In genomic region chr1:219308367-219308766, GRCh38 we compare ENCODE assay signal across 11 cellular contexts.
"Had no signal": no experiment of that assay in that cellular context is flagged by ENCODE, and none has a peak within 500 bp of the region (broad histone marks: within the 10 kb centered on the region; RNA-seq: fewer than 3 reads in every experiment).

No MANE protein-coding gene starts in this region.

- H3K9ac ChIP-seq: GM23248 had no signal

- DNase-seq: GM23248, GOT3, H7, H9, HCEC 1CT, HFFc6 had no signal

- H3K9me3 ChIP-seq: HAP-1 had no signal

- H3K27ac ChIP-seq: GM23248 had no signal

- H3K4me2 ChIP-seq: GM23338 had no signal

- FAIRE-seq: H1, H54 had no signal

- H3K36me3 ChIP-seq: HAP-1 had no signal

- H2AFZ ChIP-seq: GM23248, GM23338 had no signal

- H3K4me1 ChIP-seq: HAP-1 had no signal

- ATAC-seq: GM23338, HCT116 had no signal

- H3K4me3 ChIP-seq: GM23248, GM23338, HAP-1 had no signal
